In genomic region chr19:2426661-2427322, GRCh38 we compare ENCODE assay signal across 8 cellular contexts. TPM values are rescaled to one million over a fixed set of nuclear protein-coding genes. Genes with fewer than 3 reads are reported as not detected.
DNase-seq lines count a peak whose midpoint lies in the region; ATAC-seq and TF ChIP-seq lines count a peak whose summit lies in the region.

No MANE protein-coding gene starts in this region.

- H3K9me3 Mint-ChIP-seq in brain: peaks cover 0 to 3% (median 0%) of the 10 kb centered on the region in 5 experiments

- peak; percentile 12 for ATAC-seq in HG03196 (IDR thresholded peaks at IDR 0.05; ENCODE audit: unreplicated experiment)

- H3K27me3 Mint-ChIP-seq in brain: peaks cover 9% of the 10 kb centered on the region

- peak overlapping the region; percentile 93 to 97 (median 95) for H3K4me3 Mint-ChIP-seq in brain

- TF ChIP-seq CTCF in GM13976 (IDR thresholded peaks at IDR 0.05; ENCODE audit: borderline replicate concordance, control extremely low read depth, extremely low read depth, insufficient read depth, missing control alignments): no peak
- TF ChIP-seq CTCF in brain (conservative IDR thresholded peaks at IDR 0.05): no peak

- H3K36me3 Mint-ChIP-seq in brain: no peaks in the 10 kb centered on the region

- H3K4me1 Mint-ChIP-seq in brain: peaks cover 27% of the 10 kb centered on the region

- in situ Hi-C loops in GM13976 (cut with MboI; ENCODE audit: low sequenced_read_pairs, unreplicated experiment): no loop called here

- peak overlapping the region; percentile 98 to 100 (median 99) for H3K27ac Mint-ChIP-seq in brain

- DNase-seq in 8988T (peak; percentile 61), GM13976 (ENCODE audit: low spot score) (peak; percentile 84), RPMI8226 (peak; percentile 71), iPS-NIHi11 (ENCODE audit: low spot score) (peak; percentile 78), ecto neural progenitor cell (ENCODE audit: low spot score) (no peak)
- DNase-seq in stimulated activated CD4-positive, alpha-beta T cell treated with anti-CD3 and anti-CD28 coated beads, Interleukin-15, amount 100 ng/mL, for 24 hours: peak; percentile 71

RNA-seq across cellular contexts. Expression of gene TIMM13, which starts 0.6 kb away (rescaled TPM):
- 121 TPM for polyA plus RNA-seq in brain (ENCODE audit: insufficient read depth, low read depth, low replicate concordance)

RNA-seq across cellular contexts. Expression of gene LMNB2, which starts 30.0 kb away (rescaled TPM):
- 80.9 TPM for polyA plus RNA-seq in brain (ENCODE audit: insufficient read depth, low read depth, low replicate concordance)

RNA-seq across cellular contexts. Expression of gene GADD45B, which starts 49.1 kb away (rescaled TPM):
- 28.4 TPM for polyA plus RNA-seq in brain (ENCODE audit: insufficient read depth, low read depth, low replicate concordance)
